7 cellular contexts compared by ENCODE assay signal in the genomic region with DNA sequence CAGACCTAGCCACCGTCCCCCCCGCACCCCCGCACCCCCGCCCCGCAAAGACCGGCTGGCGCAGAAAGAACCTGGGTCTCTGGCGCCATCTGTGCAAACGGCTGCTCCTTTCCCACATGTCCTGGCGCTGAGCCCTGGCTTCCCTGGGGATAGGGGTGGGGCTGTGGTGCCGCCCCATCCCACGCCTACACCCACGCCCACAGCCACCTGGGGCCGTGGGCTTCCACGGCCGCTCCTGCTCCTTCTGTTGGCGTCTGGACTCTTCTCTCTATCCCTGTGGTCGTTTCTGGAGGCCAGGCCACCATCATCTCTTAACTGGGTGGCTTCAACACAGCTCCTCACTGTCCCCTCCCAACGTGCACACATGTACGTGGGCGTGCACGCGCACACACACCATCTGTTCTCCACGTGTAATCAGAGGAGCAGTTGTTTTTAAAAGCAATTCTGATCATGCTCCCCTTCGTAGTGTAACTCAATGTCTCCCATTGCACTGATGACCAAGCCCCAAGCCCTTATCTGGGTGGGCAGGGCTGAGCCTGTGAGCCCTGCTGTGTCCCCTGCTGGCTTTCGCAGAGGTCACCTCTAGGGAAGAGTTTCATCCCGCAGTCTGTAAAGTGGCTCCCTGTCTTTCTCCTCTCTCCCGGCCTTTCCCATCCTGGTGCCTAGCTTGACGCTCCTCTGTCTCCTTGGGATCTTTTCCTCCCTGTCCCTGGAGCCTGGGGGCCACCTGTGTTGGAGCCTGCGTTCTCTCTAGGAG. TPM values are rescaled to one million over a fixed set of nuclear protein-coding genes. Genes with fewer than 3 reads are reported as not detected.
DNase-seq lines count a peak whose midpoint lies in the region; ATAC-seq and TF ChIP-seq lines count a peak whose summit lies in the region.

No MANE protein-coding gene starts in this region.

- H3K4me2 ChIP-seq in neuronal stem cell (ENCODE audit: insufficient read depth, low read length, poor library complexity, severe bottlenecking), result peak overlapping the region; percentile 22

- peaks cover 0 to 2% of the 10 kb centered on the region in 2 donors for H3K9me3 ChIP-seq in neuronal stem cell (replicated peaks in 1 of 2; ENCODE audit: control insufficient read depth in 2 of 2, insufficient read depth in 1 of 2, low read depth in 1 of 2, low read length in 2 of 2)

- WGBS in neuronal stem cell (ENCODE audit: extremely low coverage in 2 of 2, insufficient read length in 2 of 2, insufficient replicate concordance in 1 of 2), 2 donors, result no CpG with 5 or more reads among the region's 30 CpGs

- H3K14ac ChIP-seq in neuronal stem cell (ENCODE audit: low read length), result peak overlapping the region; percentile 32

- peak overlapping the region; percentile 65 for H2AK5ac ChIP-seq in neuronal stem cell (ENCODE audit: low read depth, low read length)

- H3K79me1 ChIP-seq in neuronal stem cell (ENCODE audit: low read depth, low read length), result no peaks in the 10 kb centered on the region

- no peak overlapping the region for H4K8ac ChIP-seq in neuronal stem cell (ENCODE audit: low read depth, low read length)

- peaks cover 0 to 10% of the 10 kb centered on the region in 2 donors for H3K36me3 ChIP-seq in neuronal stem cell (replicated peaks in 1 of 2; ENCODE audit: control insufficient read depth in 2 of 2, insufficient read depth in 2 of 2, low read length in 2 of 2)

- H3K4me3 ChIP-seq in choroid plexus epithelial cell (ENCODE audit: low read depth, low read length) (no peak overlapping the region), neuronal stem cell (ENCODE audit: low read length in 2 of 2) (no peak overlapping the region)

- H4K91ac ChIP-seq in neuronal stem cell (ENCODE audit: low read depth, low read length, poor library complexity), result peak overlapping the region; percentile 15

- H3K23ac ChIP-seq in neuronal stem cell (ENCODE audit: low read depth, low read length, poor library complexity), result peak overlapping the region; percentile 62

- H3K27me3 ChIP-seq in neuronal stem cell (ENCODE audit: control insufficient read depth in 3 of 3, insufficient read depth in 3 of 3, low read depth in 1 of 3, low read length in 3 of 3), result no peaks in the 10 kb centered on the region

- no peak overlapping the region for H2AFZ ChIP-seq in neuronal stem cell (ENCODE audit: low read length)

- peak; percentile 15 for TF ChIP-seq CTCF in GM10266 (IDR thresholded peaks at IDR 0.05; ENCODE audit: control insufficient read depth, insufficient read depth, low read depth, missing control alignments)
- TF ChIP-seq CTCF in choroid plexus epithelial cell (conservative IDR thresholded peaks at IDR 0.05; ENCODE audit: low read depth, low read length), result no peak

- no peak overlapping the region for H2BK120ac ChIP-seq in neuronal stem cell (ENCODE audit: low read depth, low read length)

- no peak overlapping the region for H2BK5ac ChIP-seq in neuronal stem cell (ENCODE audit: low read length)

- H3K18ac ChIP-seq in neuronal stem cell (ENCODE audit: low read length), result peak overlapping the region; percentile 81

- DNase-seq in GM10266 (ENCODE audit: extremely low spot score), result no peak
- DNase-seq in NCI-H2196 treated with DMSO at 0.1 percent for 48 hours (lab: John Stamatoyannopoulos, UW; ENCODE audit: unreplicated experiment), result peak; percentile 62
- DNase-seq in choroid plexus epithelial cell (ENCODE audit: low read depth), result peak; percentile 8
- no peak for DNase-seq in neuronal stem cell (ENCODE audit: low spot score)
- no peak for DNase-seq in iPS-NIHi11 (ENCODE audit: low spot score)

- peak overlapping the region; percentile 52 for H2BK12ac ChIP-seq in neuronal stem cell (ENCODE audit: low read length)

- H3K4me1 ChIP-seq in neuronal stem cell (ENCODE audit: control insufficient read depth in 2 of 2, insufficient read depth in 1 of 2, low read depth in 1 of 2, low read length in 2 of 2), result peaks cover 10% of the 10 kb centered on the region in 2 donors

- no peak overlapping the region for H3K4ac ChIP-seq in neuronal stem cell (ENCODE audit: low read length)

- ATAC-seq in HG02970 (IDR thresholded peaks at IDR 0.05; ENCODE audit: low FRiP score, unreplicated experiment), result no peak
- no peak for ATAC-seq in GM18868 (IDR thresholded peaks at IDR 0.05; ENCODE audit: unreplicated experiment)

- H3K9ac ChIP-seq in neuronal stem cell (ENCODE audit: low read depth, low read length, poor library complexity), result no peak overlapping the region

- no peak overlapping the region for H3K27ac ChIP-seq in neuronal stem cell (replicated peaks; ENCODE audit: low read length)

- H2BK15ac ChIP-seq in neuronal stem cell (ENCODE audit: low read length), result no peak overlapping the region

RNA-seq across cellular contexts. Expression of gene FAM83D, which starts 31.9 kb away (rescaled TPM):
- polyA plus RNA-seq in neuronal stem cell (2013, experiment 1 of 2), result 36.7 TPM
- polyA plus RNA-seq in neuronal stem cell (2013, experiment 2 of 2), result 37.2 TPM

Comparison
In these comparisons a context has a peak if more than half of its experiments do, and no peak if none do; other contexts are left out.
1. DNase-seq: peak in NCI-H2196 treated with DMSO at 0.1 percent for 48 hours (single experiment) and choroid plexus epithelial cell (single experiment); none in GM10266 (single experiment), neuronal stem cell (single experiment) and iPS-NIHi11 (single experiment).